Comparison of ENCODE assay signal across 23 cellular contexts in the genomic region with DNA sequence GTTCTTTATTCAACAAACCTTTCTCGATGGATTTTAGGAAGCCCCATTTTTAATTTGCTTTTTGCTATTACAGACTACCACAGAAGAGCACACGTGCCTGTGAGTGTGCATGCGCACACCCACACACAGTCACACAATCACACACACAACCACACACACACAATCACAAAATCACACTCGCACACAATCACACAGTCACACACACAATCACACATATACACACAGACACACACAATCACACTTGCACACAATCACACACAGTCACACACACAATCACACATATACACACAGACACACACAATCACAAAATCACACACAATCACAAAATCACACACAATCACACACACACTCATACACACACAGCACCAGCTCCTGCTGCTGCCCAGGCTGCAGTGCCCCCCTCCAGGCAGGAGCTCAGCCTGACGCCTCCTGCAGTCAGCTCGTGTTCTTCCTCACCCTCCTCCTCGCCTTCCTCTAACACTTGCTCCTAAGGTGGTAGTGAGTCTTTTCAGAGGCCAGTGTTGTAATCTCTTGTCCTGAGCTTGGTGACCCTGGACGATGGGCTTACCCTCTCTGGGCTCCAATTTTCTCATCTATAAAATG.
DNase-seq lines count a peak whose midpoint lies in the region; ATAC-seq, FAIRE-seq and TF ChIP-seq lines count a peak whose summit lies in the region.
"Had no signal": no experiment of that assay in that cellular context is flagged by ENCODE, and none has a peak within 500 bp of the region (broad histone marks: within the 10 kb centered on the region; RNA-seq: fewer than 3 reads in every experiment).

No MANE protein-coding gene starts in this region.

- no peaks in the 10 kb centered on the region for H3K4me1 ChIP-seq in HEK293 (ENCODE audit: control insufficient read depth, insufficient read depth, low read length)
- H3K4me1 ChIP-seq in foreskin keratinocyte: no peaks in the 10 kb centered on the region
- H3K4me1 ChIP-seq: HAP-1, SJSA1 had no signal

- H3K36me3 ChIP-seq in HEK293 (ENCODE audit: control insufficient read depth in 2 of 2, insufficient read depth in 1 of 2, low read length in 2 of 2): no peaks in the 10 kb centered on the region
- H3K36me3 ChIP-seq: HAP-1 had no signal

- H3K4me3 Mint-ChIP-seq in activated CD8-positive, alpha-beta memory T cell treated with anti-CD3 and anti-CD28 coated beads, Interleukin-2, amount 10 ng/mL, durations not matched to agents 7 days and 5 days: no peak overlapping the region
- no peak overlapping the region for H3K4me3 Mint-ChIP-seq in T-helper 17 cell

- POLR2A ChIA-PET in HEK293 (lab: Yijun Ruan, JAX): no interaction called here

- CTCF ChIA-PET in activated CD8-positive, alpha-beta memory T cell treated with anti-CD3 and anti-CD28 coated beads, Interleukin-2, amount 10 ng/mL, durations not matched to agents 7 days and 5 days (lab: Charles Lee): no interaction called here
- CTCF ChIA-PET in HEK293 (lab: Yijun Ruan, JAX): no interaction called here

- FAIRE-seq in urothelium cell line (lab: Jason Lieb, UNC): peak; percentile 96
- FAIRE-seq: GM18507 had no signal

- H3K27ac Mint-ChIP-seq in activated CD8-positive, alpha-beta memory T cell treated with anti-CD3 and anti-CD28 coated beads, Interleukin-2, amount 10 ng/mL, durations not matched to agents 7 days and 5 days: no peak overlapping the region
- no peak overlapping the region for H3K27ac Mint-ChIP-seq in T-helper 17 cell

- H3K9me3 Mint-ChIP-seq in activated CD8-positive, alpha-beta memory T cell treated with anti-CD3 and anti-CD28 coated beads, Interleukin-2, amount 10 ng/mL, durations not matched to agents 7 days and 5 days (ENCODE audit: low read depth): peaks cover 4% of the 10 kb centered on the region

- no peak overlapping the region for H3K4me3 ChIP-seq in HEK293 (ENCODE audit: low read depth, low read length)
- H3K4me3 ChIP-seq: GM23248, HAP-1, SJSA1 had no signal

- no peaks in the 10 kb centered on the region for H3K27me3 Mint-ChIP-seq in activated CD8-positive, alpha-beta memory T cell treated with anti-CD3 and anti-CD28 coated beads, Interleukin-2, amount 10 ng/mL, durations not matched to agents 7 days and 5 days
- H3K27me3 Mint-ChIP-seq in T-helper 17 cell: peaks cover 4% of the 10 kb centered on the region

- no peak overlapping the region for H3K27ac ChIP-seq in HEK293 (ENCODE audit: extremely low read depth, low read depth, low read length)
- H3K27ac ChIP-seq in foreskin keratinocyte: no peak overlapping the region
- H3K27ac ChIP-seq: GM23248, SJSA1 had no signal

- DNase-seq in activated CD8-positive, alpha-beta memory T cell treated with anti-CD3 and anti-CD28 coated beads, Interleukin-2, amount 10 ng/mL, durations not matched to agents 7 days and 5 days: peak; percentile 4
- DNase-seq in activated CD8-positive, alpha-beta memory T cell treated with anti-CD3 and anti-CD28 coated beads, Interleukin-2, amount 50 U/mL, for 48 hours: no peak
- DNase-seq in islet precursor cell (peak; percentile 18), urothelium cell line (ENCODE audit: low spot score) (no peak), foreskin keratinocyte (no peak), T-helper 17 cell (no peak)
- DNase-seq: 8988T, Calu3, DND-41, GM23248, NCI-H1048, NCI-H1417 treated with DMSO at 0.1 percent for 48 hours, NCI-H187, NCI-H2081 treated with DMSO at 0.1 percent for 48 hours, NCI-H2171, NCI-H226, NCI-H510A, Right ventricle myocardium superior, RPMI8226 had no signal

- TF ChIP-seq CTCF in HEK293 (tag by site-specific recombination; IDR thresholded peaks at IDR 0.05) (no peak), foreskin keratinocyte (conservative IDR thresholded peaks at IDR 0.05) (no peak)

- no peaks in the 10 kb centered on the region for H3K4me1 Mint-ChIP-seq in activated CD8-positive, alpha-beta memory T cell treated with anti-CD3 and anti-CD28 coated beads, Interleukin-2, amount 10 ng/mL, durations not matched to agents 7 days and 5 days
- no peaks in the 10 kb centered on the region for H3K4me1 Mint-ChIP-seq in T-helper 17 cell

- H3K9me3 ChIP-seq in HEK293 (ENCODE audit: control insufficient read depth, insufficient read depth, low read depth, low read length) (no peaks in the 10 kb centered on the region), T-helper 17 cell (ENCODE audit: control insufficient read depth, low read length, poor library complexity, severe bottlenecking) (no peaks in the 10 kb centered on the region)
- H3K9me3 ChIP-seq: HAP-1 had no signal

- no peaks in the 10 kb centered on the region for H3K36me3 Mint-ChIP-seq in activated CD8-positive, alpha-beta memory T cell treated with anti-CD3 and anti-CD28 coated beads, Interleukin-2, amount 10 ng/mL, durations not matched to agents 7 days and 5 days
- peaks cover 3% of the 10 kb centered on the region for H3K36me3 Mint-ChIP-seq in T-helper 17 cell (ENCODE audit: low read depth)

- ATAC-seq in activated CD8-positive, alpha-beta memory T cell treated with anti-CD3 and anti-CD28 coated beads, Interleukin-2, amount 10 ng/mL, durations not matched to agents 7 days and 5 days: no peak
- no peak for ATAC-seq in foreskin keratinocyte
- ATAC-seq in T-helper 17 cell: no peak

- H3K27me3 ChIP-seq in foreskin keratinocyte: no peaks in the 10 kb centered on the region

TF ChIP-seq in HEK293, 187 proteins besides CTCF, POLR2A, EP300 and RAD21:
- no peak for TF ChIP-seq SALL2 (tag by site-specific recombination; IDR thresholded peaks at IDR 0.05; ENCODE audit: borderline replicate concordance)
- no peak for TF ChIP-seq ZNF830 (tag by site-specific recombination; IDR thresholded peaks at IDR 0.05; ENCODE audit: low read depth)
- TF ChIP-seq ZNF202 (tag by site-specific recombination; IDR thresholded peaks at IDR 0.05; ENCODE audit: borderline replicate concordance): 0 out of 2 replicates have a peak, but pooled peaks have one; percentile 18
- TF ChIP-seq ZNF521 (tag by site-specific recombination; IDR thresholded peaks at IDR 0.05): no peak
- no peak for TF ChIP-seq ZBTB8A (tag by site-specific recombination; IDR thresholded peaks at IDR 0.05)
- TF ChIP-seq, protein P1, sequence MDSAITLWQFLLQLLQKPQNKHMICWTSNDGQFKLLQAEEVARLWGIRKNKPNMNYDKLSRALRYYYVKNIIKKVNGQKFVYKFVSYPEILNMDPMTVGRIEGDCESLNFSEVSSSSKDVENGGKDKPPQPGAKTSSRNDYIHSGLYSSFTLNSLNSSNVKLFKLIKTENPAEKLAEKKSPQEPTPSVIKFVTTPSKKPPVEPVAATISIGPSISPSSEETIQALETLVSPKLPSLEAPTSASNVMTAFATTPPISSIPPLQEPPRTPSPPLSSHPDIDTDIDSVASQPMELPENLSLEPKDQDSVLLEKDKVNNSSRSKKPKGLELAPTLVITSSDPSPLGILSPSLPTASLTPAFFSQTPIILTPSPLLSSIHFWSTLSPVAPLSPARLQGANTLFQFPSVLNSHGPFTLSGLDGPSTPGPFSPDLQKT (IDR thresholded peaks at IDR 0.05; ENCODE audit: borderline replicate concordance, low read depth, low read length): no peak
- TF ChIP-seq ZNF555 (tag by site-specific recombination; conservative IDR thresholded peaks at IDR 0.05): no peak
- no peak for TF ChIP-seq ZNF169 (tag by site-specific recombination; IDR thresholded peaks at IDR 0.05)
- 0 out of 2 replicates have a peak, but pooled peaks have one; percentile 23 for TF ChIP-seq ZNF707 (tag by site-specific recombination; IDR thresholded peaks at IDR 0.05)
- no peak for TF ChIP-seq ZNF585B (tag by site-specific recombination; IDR thresholded peaks at IDR 0.05)

Comparison
In these comparisons a context has a peak if more than half of its experiments do, and no peak if none do; other contexts are left out.
1. DNase-seq: peak in activated CD8-positive, alpha-beta memory T cell treated with anti-CD3 and anti-CD28 coated beads, Interleukin-2, amount 10 ng/mL, durations not matched to agents 7 days and 5 days (single experiment) and islet precursor cell (single experiment); none in activated CD8-positive, alpha-beta memory T cell treated with anti-CD3 and anti-CD28 coated beads, Interleukin-2, amount 50 U/mL, for 48 hours (single experiment), urothelium cell line (single experiment), foreskin keratinocyte (0 of 2) and T-helper 17 cell (0 of 3).